ENCODE assay signal across 9 cellular contexts in the genomic region with DNA sequence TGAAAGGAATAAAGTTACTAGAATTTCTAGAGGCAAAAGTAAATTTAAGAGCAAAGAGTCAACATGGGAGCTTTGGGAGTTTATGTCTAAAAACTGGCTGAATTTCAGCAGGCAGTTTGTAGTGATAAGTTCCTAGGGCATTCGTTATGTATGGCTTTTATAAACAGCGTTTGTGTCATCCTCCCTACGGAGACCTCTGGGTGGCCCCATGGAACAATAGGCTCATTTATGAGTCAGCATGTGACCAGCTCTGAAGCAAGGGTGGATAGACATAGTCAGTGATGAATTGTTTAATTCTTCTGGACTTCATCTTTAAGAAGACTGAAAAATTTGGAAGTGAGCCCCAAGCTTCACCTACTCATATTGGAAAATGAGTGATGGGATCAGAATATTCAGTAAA. TPM values are rescaled to one million over a fixed set of nuclear protein-coding genes. Genes with fewer than 3 reads are reported as not detected.
DNase-seq lines count a peak whose midpoint lies in the region; ATAC-seq and TF ChIP-seq lines count a peak whose summit lies in the region.
"Had no signal": no experiment of that assay in that cellular context is flagged by ENCODE, and none has a peak within 500 bp of the region (broad histone marks: within the 10 kb centered on the region; RNA-seq: fewer than 3 reads in every experiment).

No MANE protein-coding gene starts in this region.

- H3K9me3 ChIP-seq in PC-9 (ENCODE audit: insufficient read depth, low read depth) (no peaks in the 10 kb centered on the region), H9 (ENCODE audit: control insufficient read depth, low read depth, low read length) (no peaks in the 10 kb centered on the region)

- no peak overlapping the region for H4K91ac ChIP-seq in H9 (ENCODE audit: insufficient read length, low read depth, low read length)

- no peak overlapping the region for H3K9ac ChIP-seq in H9 (ENCODE audit: extremely low read depth, insufficient read length, low read length)
- H3K9ac ChIP-seq: parathyroid adenoma had no signal

- H3K36me3 Mint-ChIP-seq in H9 (ENCODE audit: insufficient read depth in 1 of 3, low read depth in 3 of 3) = no peaks in the 10 kb centered on the region

- H3K79me2 ChIP-seq in PC-9 (ENCODE audit: low read depth) (no peaks in the 10 kb centered on the region), H9 (ENCODE audit: insufficient read depth, low read length) (no peaks in the 10 kb centered on the region)
- H3K79me2 ChIP-seq: parathyroid adenoma had no signal

- DNase-seq in H4 (ENCODE audit: low spot score) (peak; percentile 79), PC-9 (peak; percentile 31 to 49), epithelial cell of esophagus (ENCODE audit: low read depth) (peak; percentile 71), pons (ENCODE audit: low spot score) (peak; percentile 97), H9 (no peak), SKM-1 treated with dmso at 0.1 percent for 144 hours (lab: John Stamatoyannopoulos, UW; ENCODE audit: unreplicated experiment) (no peak)

- H3K27ac ChIP-seq in PC-9 (no peak overlapping the region), H9 (ENCODE audit: insufficient read length, low read depth, low read length) (no peak overlapping the region)
- H3K27ac ChIP-seq: parathyroid adenoma had no signal

- H2BK12ac ChIP-seq in H9 (ENCODE audit: insufficient read length, low read depth, low read length) = no peak overlapping the region

- no peak overlapping the region for H3K14ac ChIP-seq in H9 (ENCODE audit: insufficient read depth, low read length)

- H3K9me2 ChIP-seq in PC-9 (ENCODE audit: insufficient read depth) = no peaks in the 10 kb centered on the region

- TF ChIP-seq CTCF in PC-9 (conservative IDR thresholded peaks at IDR 0.05) (no peak), epithelial cell of esophagus (IDR thresholded peaks at IDR 0.05; ENCODE audit: insufficient read depth, low read depth, low read length, missing control alignments) (no peak), H9 (conservative IDR thresholded peaks at IDR 0.05) (no peak)

- H2AK5ac ChIP-seq in H9 (ENCODE audit: insufficient read length, low read length) = no peak overlapping the region

- H3K23me2 ChIP-seq in H9 (ENCODE audit: insufficient read length, low read depth, low read length, poor library complexity, severe bottlenecking) = no peaks in the 10 kb centered on the region

- no peak for ATAC-seq in GM21737 (IDR thresholded peaks at IDR 0.05; ENCODE audit: unreplicated experiment)
- ATAC-seq in HG03139 (IDR thresholded peaks at IDR 0.05; ENCODE audit: unreplicated experiment) = no peak

- H3K27me3 Mint-ChIP-seq in H9 (ENCODE audit: low read depth) = no peaks in the 10 kb centered on the region

- H3K9me3 Mint-ChIP-seq in H9 = no peaks in the 10 kb centered on the region

- BruUV-seq in PC-9 (replicated peaks; lab: Mats Ljungman, UMichigan) = no TSS peak

- no peaks in the 10 kb centered on the region for H3K36me3 ChIP-seq in PC-9 (ENCODE audit: low read depth)

- H3K4me1 Mint-ChIP-seq in H9 = peaks cover 3 to 5% of the 10 kb centered on the region in 2 experiments

- no peak overlapping the region for H3K4me3 ChIP-seq in PC-9
- no peak overlapping the region for H3K4me3 ChIP-seq in epithelial cell of esophagus (ENCODE audit: low read length)

- no peak overlapping the region for H2BK5ac ChIP-seq in H9 (ENCODE audit: insufficient read length, low read length)

- H2BK15ac ChIP-seq in H9 (ENCODE audit: low read depth, low read length) = no peak overlapping the region

- H3K56ac ChIP-seq in H9 (ENCODE audit: insufficient read length, low read depth, low read length) = no peak overlapping the region

- H2AFZ ChIP-seq in PC-9 (no peak overlapping the region), H9 (ENCODE audit: low read length) (no peak overlapping the region)
- H2AFZ ChIP-seq: parathyroid adenoma had no signal

- no peak overlapping the region for H3K4me3 Mint-ChIP-seq in H9

- CTCF ChIA-PET in PC-9 (lab: Charles Lee) = no interaction called here

- H4K20me1 ChIP-seq in PC-9 (ENCODE audit: insufficient read depth) (no peaks in the 10 kb centered on the region), H9 (ENCODE audit: control insufficient read depth, insufficient read depth, insufficient read length) (no peaks in the 10 kb centered on the region)

- H3K4me2 ChIP-seq in PC-9 (no peak overlapping the region), H9 (ENCODE audit: insufficient read depth, insufficient read length, low read length) (no peak overlapping the region)

- no CpG with 5 or more reads among the region's 3 CpGs for WGBS in H9 (ENCODE audit: extremely low coverage, insufficient read length, low lambda C conversion rate)

- no peak overlapping the region for H2BK120ac ChIP-seq in H9 (ENCODE audit: low read depth, low read length, poor library complexity, severe bottlenecking)

- H3F3A ChIP-seq in PC-9 (ENCODE audit: insufficient read depth, low read depth) = no peaks in the 10 kb centered on the region

- H4K8ac ChIP-seq in H9 (replicated peaks; ENCODE audit: insufficient read length, low read depth, low read length) = no peak overlapping the region

- H3K4ac ChIP-seq in H9 (ENCODE audit: low read depth, low read length) = no peak overlapping the region

- intact Hi-C loops in PC-9 (cut with micrococcal nuclease; ENCODE audit: unreplicated experiment) = no loop called here

- 0 out of 2 replicates have a peak, but pooled peaks cover 5% of the 10 kb centered on the region for H3K4me1 ChIP-seq in PC-9 (replicated peaks; ENCODE audit: insufficient read depth)
- H3K4me1 ChIP-seq in H9 (ENCODE audit: insufficient read depth, low read length) = no peaks in the 10 kb centered on the region
- H3K4me1 ChIP-seq: parathyroid adenoma had no signal

- no peak overlapping the region for H2BK20ac ChIP-seq in H9 (ENCODE audit: low read depth, low read length, poor library complexity, severe bottlenecking)

- POLR2A ChIA-PET in PC-9 (lab: Charles Lee; ENCODE audit: unreplicated experiment) = interaction anchor here (0.6 kb wide), 1 partner anchor 37 kb away, joined by 4 read pairs; a partner anchor contains a TSS

- H3K23ac ChIP-seq in H9 (ENCODE audit: insufficient read length, low read depth, low read length) = no peak overlapping the region

- H3K27me3 ChIP-seq in PC-9 (ENCODE audit: insufficient read depth, low read depth) = no peaks in the 10 kb centered on the region
- H3K27me3 ChIP-seq in H9 (ENCODE audit: insufficient read depth, low read length) = no peaks in the 10 kb centered on the region

- H3K79me1 ChIP-seq in H9 (ENCODE audit: insufficient read depth, low read depth, low read length, poor library complexity, severe bottlenecking) = no peaks in the 10 kb centered on the region

- H3K27ac Mint-ChIP-seq in H9 = no peak overlapping the region; a peak in 1 of 7 replicates

- no peak overlapping the region for H3T11ph ChIP-seq in H9 (ENCODE audit: low read length)

- no peak overlapping the region for H4K5ac ChIP-seq in H9 (ENCODE audit: insufficient read length, low read depth, low read length)

- no peak overlapping the region for H3K18ac ChIP-seq in H9 (ENCODE audit: insufficient read length, low read depth, low read length)

RNA-seq across cellular contexts. Expression of a gene that starts 37.1 kb away (rescaled TPM):
- total RNA-seq in H4 (2014; rRNA removed; shearing (Covaris generic)) = 23.1 and 27.9 TPM in 2 replicates
- total RNA-seq in PC-9 (2021) (21.8 and 34.2 TPM in 2 replicates), H9 (2021) (10.4 TPM in 2 replicates)

Comparison
In these comparisons a context has a peak if more than half of its experiments do, and no peak if none do; other contexts are left out.
1. DNase-seq: peak in H4 (single experiment), PC-9 (2 of 2), epithelial cell of esophagus (single experiment) and pons (single experiment); none in H9 (single experiment) and SKM-1 treated with dmso at 0.1 percent for 144 hours (single experiment).